1 cellular context compared by ENCODE assay signal in the genomic region with DNA sequence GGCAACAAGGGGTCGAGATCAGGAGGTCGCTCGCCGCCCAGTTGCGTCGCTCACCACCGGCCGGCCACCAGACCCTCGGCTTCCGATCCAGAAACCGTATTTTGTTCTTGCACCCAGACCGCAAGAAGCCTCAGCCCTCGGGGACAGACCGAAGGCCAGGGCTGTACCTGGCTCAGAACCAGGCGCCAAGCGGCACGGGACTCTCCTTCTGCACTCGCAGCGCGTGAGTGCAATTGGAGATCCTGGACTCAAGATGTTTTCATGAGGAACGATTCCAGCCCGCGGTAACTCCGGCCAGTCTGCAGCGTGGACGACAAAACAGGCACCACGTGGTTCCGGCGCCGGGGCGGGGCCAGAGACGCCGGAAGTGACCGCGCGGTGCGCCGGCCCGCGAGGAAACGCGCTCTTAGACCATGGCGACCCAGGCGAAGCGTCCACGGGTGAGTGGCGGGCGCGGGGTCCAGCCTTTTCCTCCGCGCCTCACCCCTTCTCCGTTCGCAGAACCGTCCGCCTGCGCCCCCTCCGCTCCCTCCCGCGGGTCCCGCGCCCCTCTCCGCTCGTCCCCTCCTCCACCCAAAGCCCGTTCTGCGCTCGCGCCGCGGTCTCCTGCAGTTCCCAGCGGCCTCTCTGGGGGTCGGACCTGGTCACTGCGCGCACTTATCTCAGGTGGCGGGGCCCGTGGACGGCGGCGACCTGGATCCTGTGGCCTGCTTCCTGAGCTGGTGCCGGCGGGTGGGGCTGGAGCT.
TF ChIP-seq lines count a peak whose summit lies in the region.

A gene with protein sequence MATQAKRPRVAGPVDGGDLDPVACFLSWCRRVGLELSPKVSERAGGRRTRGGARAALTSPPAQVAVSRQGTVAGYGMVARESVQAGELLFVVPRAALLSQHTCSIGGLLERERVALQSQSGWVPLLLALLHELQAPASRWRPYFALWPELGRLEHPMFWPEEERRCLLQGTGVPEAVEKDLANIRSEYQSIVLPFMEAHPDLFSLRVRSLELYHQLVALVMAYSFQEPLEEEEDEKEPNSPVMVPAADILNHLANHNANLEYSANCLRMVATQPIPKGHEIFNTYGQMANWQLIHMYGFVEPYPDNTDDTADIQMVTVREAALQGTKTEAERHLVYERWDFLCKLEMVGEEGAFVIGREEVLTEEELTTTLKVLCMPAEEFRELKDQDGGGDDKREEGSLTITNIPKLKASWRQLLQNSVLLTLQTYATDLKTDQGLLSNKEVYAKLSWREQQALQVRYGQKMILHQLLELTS (plus strand): TSS at position 393 of the 746 bp plus-strand sequence. CDS start 21 bp downstream, at position 414.

TF ChIP-seq in HEK293, 187 proteins besides CTCF, POLR2A, EP300 and RAD21 (continued from another document):
- TF ChIP-seq, protein P1, sequence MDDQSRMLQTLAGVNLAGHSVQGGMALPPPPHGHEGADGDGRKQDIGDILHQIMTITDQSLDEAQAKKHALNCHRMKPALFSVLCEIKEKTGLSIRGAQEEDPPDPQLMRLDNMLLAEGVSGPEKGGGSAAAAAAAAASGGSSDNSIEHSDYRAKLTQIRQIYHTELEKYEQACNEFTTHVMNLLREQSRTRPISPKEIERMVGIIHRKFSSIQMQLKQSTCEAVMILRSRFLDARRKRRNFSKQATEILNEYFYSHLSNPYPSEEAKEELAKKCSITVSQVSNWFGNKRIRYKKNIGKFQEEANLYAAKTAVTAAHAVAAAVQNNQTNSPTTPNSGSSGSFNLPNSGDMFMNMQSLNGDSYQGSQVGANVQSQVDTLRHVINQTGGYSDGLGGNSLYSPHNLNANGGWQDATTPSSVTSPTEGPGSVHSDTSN (CRISPR knock-in tag; IDR thresholded peaks at IDR 0.05), result peak; percentile 46; the same call in 1 of the 2 replicates
- 0 out of 2 replicates have a peak, but pooled peaks have one; percentile 2 for TF ChIP-seq ZSCAN30 (tag by site-specific recombination; IDR thresholded peaks at IDR 0.05)
- peak; percentile 23; the same call in 1 of the 2 replicates for TF ChIP-seq BCL11A (tag by site-specific recombination; IDR thresholded peaks at IDR 0.05; ENCODE audit: low read depth)
- TF ChIP-seq KLF7 (tag by site-specific recombination; IDR thresholded peaks at IDR 0.05; ENCODE audit: borderline replicate concordance), result peak; percentile 41; the same call in 1 of the 2 replicates
- TF ChIP-seq, protein P2, sequence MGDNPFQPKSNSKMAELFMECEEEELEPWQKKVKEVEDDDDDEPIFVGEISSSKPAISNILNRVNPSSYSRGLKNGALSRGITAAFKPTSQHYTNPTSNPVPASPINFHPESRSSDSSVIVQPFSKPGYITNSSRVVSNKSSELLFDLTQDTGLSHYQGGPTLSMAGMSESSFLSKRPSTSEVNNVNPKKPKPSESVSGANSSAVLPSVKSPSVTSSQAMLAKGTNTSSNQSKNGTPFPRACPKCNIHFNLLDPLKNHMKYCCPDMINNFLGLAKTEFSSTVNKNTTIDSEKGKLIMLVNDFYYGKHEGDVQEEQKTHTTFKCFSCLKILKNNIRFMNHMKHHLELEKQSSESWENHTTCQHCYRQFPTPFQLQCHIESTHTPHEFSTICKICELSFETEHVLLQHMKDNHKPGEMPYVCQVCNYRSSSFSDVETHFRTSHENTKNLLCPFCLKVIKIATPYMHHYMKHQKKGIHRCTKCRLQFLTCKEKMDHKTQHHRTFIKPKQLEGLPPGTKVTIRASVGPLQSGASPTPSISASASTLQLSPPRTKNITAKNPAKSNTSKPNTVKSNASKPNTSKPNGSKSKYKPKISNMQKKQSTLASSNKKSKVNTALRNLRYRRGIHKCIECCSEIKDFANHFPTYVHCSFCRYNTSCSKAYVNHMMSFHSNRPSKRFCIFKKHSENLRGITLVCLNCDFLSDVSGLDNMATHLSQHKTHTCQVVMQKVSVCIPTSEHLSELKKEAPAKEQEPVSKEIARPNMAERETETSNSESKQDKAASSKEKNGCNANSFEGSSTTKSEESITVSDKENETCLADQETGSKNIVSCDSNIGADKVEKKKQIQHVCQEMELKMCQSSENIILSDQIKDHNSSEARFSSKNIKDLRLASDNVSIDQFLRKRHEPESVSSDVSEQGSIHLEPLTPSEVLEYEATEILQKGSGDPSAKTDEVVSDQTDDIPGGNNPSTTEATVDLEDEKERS (tag by site-specific recombination; IDR thresholded peaks at IDR 0.05), result no peak
- TF ChIP-seq, protein P3, sequence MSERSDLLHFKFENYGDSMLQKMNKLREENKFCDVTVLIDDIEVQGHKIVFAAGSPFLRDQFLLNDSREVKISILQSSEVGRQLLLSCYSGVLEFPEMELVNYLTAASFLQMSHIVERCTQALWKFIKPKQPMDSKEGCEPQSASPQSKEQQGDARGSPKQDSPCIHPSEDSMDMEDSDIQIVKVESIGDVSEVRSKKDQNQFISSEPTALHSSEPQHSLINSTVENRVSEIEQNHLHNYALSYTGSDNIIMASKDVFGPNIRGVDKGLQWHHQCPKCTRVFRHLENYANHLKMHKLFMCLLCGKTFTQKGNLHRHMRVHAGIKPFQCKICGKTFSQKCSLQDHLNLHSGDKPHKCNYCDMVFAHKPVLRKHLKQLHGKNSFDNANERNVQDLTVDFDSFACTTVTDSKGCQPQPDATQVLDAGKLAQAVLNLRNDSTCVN (tag by site-specific recombination; optimal IDR thresholded peaks at IDR 0.05), result peak; percentile 98
- TF ChIP-seq GFI1B (tag by site-specific recombination; IDR thresholded peaks at IDR 0.05), result no peak
- no peak for TF ChIP-seq ZNF521 (tag by site-specific recombination; IDR thresholded peaks at IDR 0.05)
- no peak for TF ChIP-seq ZNF747 (tag by site-specific recombination; IDR thresholded peaks at IDR 0.05)
- TF ChIP-seq ZNF433 (tag by site-specific recombination; IDR thresholded peaks at IDR 0.05; ENCODE audit: low read depth), result no peak
- no peak for TF ChIP-seq HOXC10 (CRISPR knock-in tag; IDR thresholded peaks at IDR 0.05)
- TF ChIP-seq, protein P4, sequence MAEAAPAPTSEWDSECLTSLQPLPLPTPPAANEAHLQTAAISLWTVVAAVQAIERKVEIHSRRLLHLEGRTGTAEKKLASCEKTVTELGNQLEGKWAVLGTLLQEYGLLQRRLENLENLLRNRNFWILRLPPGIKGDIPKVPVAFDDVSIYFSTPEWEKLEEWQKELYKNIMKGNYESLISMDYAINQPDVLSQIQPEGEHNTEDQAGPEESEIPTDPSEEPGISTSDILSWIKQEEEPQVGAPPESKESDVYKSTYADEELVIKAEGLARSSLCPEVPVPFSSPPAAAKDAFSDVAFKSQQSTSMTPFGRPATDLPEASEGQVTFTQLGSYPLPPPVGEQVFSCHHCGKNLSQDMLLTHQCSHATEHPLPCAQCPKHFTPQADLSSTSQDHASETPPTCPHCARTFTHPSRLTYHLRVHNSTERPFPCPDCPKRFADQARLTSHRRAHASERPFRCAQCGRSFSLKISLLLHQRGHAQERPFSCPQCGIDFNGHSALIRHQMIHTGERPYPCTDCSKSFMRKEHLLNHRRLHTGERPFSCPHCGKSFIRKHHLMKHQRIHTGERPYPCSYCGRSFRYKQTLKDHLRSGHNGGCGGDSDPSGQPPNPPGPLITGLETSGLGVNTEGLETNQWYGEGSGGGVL (tag by site-specific recombination; IDR thresholded peaks at IDR 0.05), result peak; percentile 69
- TF ChIP-seq, protein P5, sequence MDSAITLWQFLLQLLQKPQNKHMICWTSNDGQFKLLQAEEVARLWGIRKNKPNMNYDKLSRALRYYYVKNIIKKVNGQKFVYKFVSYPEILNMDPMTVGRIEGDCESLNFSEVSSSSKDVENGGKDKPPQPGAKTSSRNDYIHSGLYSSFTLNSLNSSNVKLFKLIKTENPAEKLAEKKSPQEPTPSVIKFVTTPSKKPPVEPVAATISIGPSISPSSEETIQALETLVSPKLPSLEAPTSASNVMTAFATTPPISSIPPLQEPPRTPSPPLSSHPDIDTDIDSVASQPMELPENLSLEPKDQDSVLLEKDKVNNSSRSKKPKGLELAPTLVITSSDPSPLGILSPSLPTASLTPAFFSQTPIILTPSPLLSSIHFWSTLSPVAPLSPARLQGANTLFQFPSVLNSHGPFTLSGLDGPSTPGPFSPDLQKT (IDR thresholded peaks at IDR 0.05; ENCODE audit: borderline replicate concordance, low read depth, low read length), result no peak; the same call in 1 of the 2 replicates
- peak; percentile 9; the same call in 1 of the 2 replicates for TF ChIP-seq ZNF10 (tag by site-specific recombination; IDR thresholded peaks at IDR 0.05)
- peak; percentile 81 for TF ChIP-seq YY2 (tag by site-specific recombination; IDR thresholded peaks at IDR 0.05)
- TF ChIP-seq ZNF292 (tag by site-specific recombination; IDR thresholded peaks at IDR 0.05; ENCODE audit: borderline replicate concordance, low read depth), result no peak
- TF ChIP-seq, protein P6, sequence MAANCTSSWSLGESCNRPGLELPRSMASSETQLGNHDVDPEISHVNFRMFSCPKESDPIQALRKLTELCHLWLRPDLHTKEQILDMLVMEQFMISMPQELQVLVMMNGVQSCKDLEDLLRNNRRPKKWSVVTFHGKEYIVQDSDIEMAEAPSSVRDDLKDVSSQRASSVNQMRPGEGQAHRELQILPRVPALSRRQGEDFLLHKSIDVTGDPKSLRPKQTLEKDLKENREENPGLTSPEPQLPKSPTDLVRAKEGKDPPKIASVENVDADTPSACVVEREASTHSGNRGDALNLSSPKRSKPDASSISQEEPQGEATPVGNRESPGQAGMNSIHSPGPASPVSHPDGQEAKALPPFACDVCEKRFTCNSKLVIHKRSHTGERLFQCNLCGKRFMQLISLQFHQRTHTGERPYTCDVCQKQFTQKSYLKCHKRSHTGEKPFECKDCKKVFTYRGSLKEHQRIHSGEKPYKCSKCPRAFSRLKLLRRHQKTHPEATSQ (tag by site-specific recombination; IDR thresholded peaks at IDR 0.05), result peak; percentile 45; the same call in 1 of the 2 replicates
- no peak for TF ChIP-seq ZNF214 (tag by site-specific recombination; IDR thresholded peaks at IDR 0.05; ENCODE audit: borderline replicate concordance)
TF ChIP-seq in HEK293: peak in this region for 58.
